In genomic region chr14:22569106-22569748, GRCh38 we compare ENCODE assay signal across 1 cellular context.
TF ChIP-seq lines count a peak whose summit lies in the region.

No MANE protein-coding gene starts in this region.

TF ChIP-seq in IMR-90, 13 proteins besides CTCF, POLR2A, EP300 and RAD21:
- no peak for TF ChIP-seq ELK1 (IDR thresholded peaks at IDR 0.05; ENCODE audit: borderline replicate concordance, low read depth, low read length)
- TF ChIP-seq CEBPB (IDR thresholded peaks at IDR 0.05; ENCODE audit: low read depth, low read length): no peak
- TF ChIP-seq RFX5 (IDR thresholded peaks at IDR 0.05; ENCODE audit: low read depth, low read length): no peak
